10 cellular contexts compared by ENCODE assay signal in the genomic region with DNA sequence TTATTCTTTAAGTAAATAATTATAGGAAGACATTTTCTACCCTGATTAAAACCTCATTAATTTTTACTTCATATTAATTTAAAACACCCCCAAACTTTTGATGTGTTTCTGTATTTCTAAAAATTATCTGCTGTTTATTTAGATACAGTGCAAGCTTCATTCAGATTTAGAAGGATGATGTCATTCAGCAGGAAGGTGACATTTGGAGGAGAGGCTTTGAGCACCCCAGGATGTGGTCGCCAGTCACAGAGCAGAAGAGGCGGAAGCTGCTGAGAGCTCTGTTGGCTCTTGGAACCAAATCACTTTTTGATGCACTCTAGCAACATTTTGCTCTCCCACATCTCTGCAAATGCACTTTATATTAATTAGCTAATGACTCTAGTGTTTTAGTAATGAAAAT.
DNase-seq lines count a peak whose midpoint lies in the region; ATAC-seq and TF ChIP-seq lines count a peak whose summit lies in the region.
"Had no signal": no experiment of that assay in that cellular context is flagged by ENCODE, and none has a peak within 500 bp of the region (broad histone marks: within the 10 kb centered on the region; RNA-seq: fewer than 3 reads in every experiment).

No MANE protein-coding gene starts in this region.

- in situ Hi-C loops in G401 (cut with HindIII; ENCODE audit: low sequenced_read_pairs), result no loop called here

- no peak overlapping the region for H3K4me2 ChIP-seq in SK-N-SH

- H4K20me1 ChIP-seq in SK-N-SH (ENCODE audit: insufficient read depth), result no peaks in the 10 kb centered on the region

- H2AFZ ChIP-seq in SK-N-SH (ENCODE audit: low read depth), result no peak overlapping the region

- no peaks in the 10 kb centered on the region for H3K27me3 ChIP-seq in SK-N-SH (ENCODE audit: insufficient read depth)

- peak; percentile 89 for DNase-seq in G401 (ENCODE audit: low spot score)
- DNase-seq in T-helper 1 cell, result peak in 3 of 5 donors; percentile 4 to 80 (median 18)
- DNase-seq in cerebellum (ENCODE audit: low spot score), result peak; percentile 77
- DNase-seq in SK-N-SH, result no peak
- DNase-seq in hepatic stellate cell (ENCODE audit: low spot score), result no peak

- no peak overlapping the region for H3K4me3 ChIP-seq in SK-N-SH (ENCODE audit: low read depth in 2 of 2, low read length in 1 of 2)

- CTCF ChIA-PET in SK-N-SH (lab: Yijun Ruan, JAX), result interaction anchor here (0.7 to 1.9 kb wide), 7 partner anchors 9 to 1208 kb away, joined by 3 to 5 read pairs (median 3); no protein-coding TSS in a partner anchor

- H3K36me3 ChIP-seq in SK-N-SH (replicated peaks in 1 of 2; ENCODE audit: control insufficient read depth in 1 of 2, insufficient read depth in 2 of 2, low read length in 1 of 2), result no peaks in the 10 kb centered on the region

- H3K27ac ChIP-seq in SK-N-SH (ENCODE audit: low read depth in 2 of 2, low read length in 1 of 2), result peak overlapping the region in 1 of 2 experiments; percentile 75; a peak in 2 of 4 replicates

- no peaks in the 10 kb centered on the region for H3F3A ChIP-seq in SK-N-SH (replicated peaks; ENCODE audit: insufficient read depth)

- no peaks in the 10 kb centered on the region for H3K9me2 ChIP-seq in SK-N-SH

- H3K9ac ChIP-seq in SK-N-SH, result no peak overlapping the region

- ATAC-seq in GM21786 (IDR thresholded peaks at IDR 0.05; ENCODE audit: unreplicated experiment) (peak; percentile 66), HG02571 (IDR thresholded peaks at IDR 0.05; ENCODE audit: unreplicated experiment) (no peak), HG03469 (IDR thresholded peaks at IDR 0.05; ENCODE audit: unreplicated experiment) (no peak)
- ATAC-seq: HCT116, right cardiac atrium had no signal

- no peaks in the 10 kb centered on the region for H3K9me3 ChIP-seq in SK-N-SH

- H3K4me1 ChIP-seq in SK-N-SH (ENCODE audit: control insufficient read depth in 1 of 2, insufficient read depth in 2 of 2, low read depth in 1 of 2, low read length in 1 of 2), result peaks cover 0 to 32% of the 10 kb centered on the region in 2 experiments; a peak in 2 of 4 replicates

- TF ChIP-seq RAD21 in SK-N-SH (IDR thresholded peaks at IDR 0.05; ENCODE audit: low read length), result no peak

- no peak for TF ChIP-seq EP300 in SK-N-SH (IDR thresholded peaks at IDR 0.05; ENCODE audit: borderline replicate concordance in 1 of 2, low read depth in 1 of 2, low read length in 1 of 2)

- no peak for TF ChIP-seq CTCF in SK-N-SH (IDR thresholded peaks at IDR 0.05)

- H3K79me2 ChIP-seq in SK-N-SH (ENCODE audit: insufficient read depth), result no peaks in the 10 kb centered on the region

- WGBS in SK-N-SH (ENCODE audit: low lambda C conversion rate), result 94% methylated on average over 2 of the region's 2 CpGs

- POLR2A ChIA-PET in SK-N-SH (lab: Yijun Ruan, JAX), result no interaction called here

TF ChIP-seq in SK-N-SH, 30 proteins besides CTCF, POLR2A, EP300 and RAD21:
- TF ChIP-seq MEF2A (IDR thresholded peaks at IDR 0.05; ENCODE audit: borderline replicate concordance, low read depth), result no peak
- TF ChIP-seq CHD2 (IDR thresholded peaks at IDR 0.05; ENCODE audit: low read length, partially characterized antibody), result no peak
- TF ChIP-seq ELF1 (IDR thresholded peaks at IDR 0.05), result no peak
- TF ChIP-seq TCF12 (IDR thresholded peaks at IDR 0.05), result no peak
- no peak for TF ChIP-seq EZH2phosphoT487 (IDR thresholded peaks at IDR 0.05; ENCODE audit: borderline replicate concordance, low read depth)
- no peak for TF ChIP-seq NFIC (IDR thresholded peaks at IDR 0.05; ENCODE audit: borderline replicate concordance)
- TF ChIP-seq, protein P1, sequence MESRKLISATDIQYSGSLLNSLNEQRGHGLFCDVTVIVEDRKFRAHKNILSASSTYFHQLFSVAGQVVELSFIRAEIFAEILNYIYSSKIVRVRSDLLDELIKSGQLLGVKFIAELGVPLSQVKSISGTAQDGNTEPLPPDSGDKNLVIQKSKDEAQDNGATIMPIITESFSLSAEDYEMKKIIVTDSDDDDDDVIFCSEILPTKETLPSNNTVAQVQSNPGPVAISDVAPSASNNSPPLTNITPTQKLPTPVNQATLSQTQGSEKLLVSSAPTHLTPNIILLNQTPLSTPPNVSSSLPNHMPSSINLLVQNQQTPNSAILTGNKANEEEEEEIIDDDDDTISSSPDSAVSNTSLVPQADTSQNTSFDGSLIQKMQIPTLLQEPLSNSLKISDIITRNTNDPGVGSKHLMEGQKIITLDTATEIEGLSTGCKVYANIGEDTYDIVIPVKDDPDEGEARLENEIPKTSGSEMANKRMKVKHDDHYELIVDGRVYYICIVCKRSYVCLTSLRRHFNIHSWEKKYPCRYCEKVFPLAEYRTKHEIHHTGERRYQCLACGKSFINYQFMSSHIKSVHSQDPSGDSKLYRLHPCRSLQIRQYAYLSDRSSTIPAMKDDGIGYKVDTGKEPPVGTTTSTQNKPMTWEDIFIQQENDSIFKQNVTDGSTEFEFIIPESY (IDR thresholded peaks at IDR 0.05; ENCODE audit: borderline replicate concordance, low read depth), result no peak
- TF ChIP-seq MXI1 (IDR thresholded peaks at IDR 0.05; ENCODE audit: low read depth, low read length), result no peak
- TF ChIP-seq, protein P2, sequence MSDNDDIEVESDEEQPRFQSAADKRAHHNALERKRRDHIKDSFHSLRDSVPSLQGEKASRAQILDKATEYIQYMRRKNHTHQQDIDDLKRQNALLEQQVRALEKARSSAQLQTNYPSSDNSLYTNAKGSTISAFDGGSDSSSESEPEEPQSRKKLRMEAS (IDR thresholded peaks at IDR 0.05; ENCODE audit: low read depth), result no peak
- TF ChIP-seq JUND (IDR thresholded peaks at IDR 0.05), result no peak

Comparison
In these comparisons a context has a peak if more than half of its experiments do, and no peak if none do; other contexts are left out.
1. DNase-seq: peak in G401 (single experiment), T-helper 1 cell (3 of 5) and cerebellum (single experiment); none in SK-N-SH (single experiment) and hepatic stellate cell (single experiment).